8 cellular contexts compared by ENCODE assay signal in the genomic region with DNA sequence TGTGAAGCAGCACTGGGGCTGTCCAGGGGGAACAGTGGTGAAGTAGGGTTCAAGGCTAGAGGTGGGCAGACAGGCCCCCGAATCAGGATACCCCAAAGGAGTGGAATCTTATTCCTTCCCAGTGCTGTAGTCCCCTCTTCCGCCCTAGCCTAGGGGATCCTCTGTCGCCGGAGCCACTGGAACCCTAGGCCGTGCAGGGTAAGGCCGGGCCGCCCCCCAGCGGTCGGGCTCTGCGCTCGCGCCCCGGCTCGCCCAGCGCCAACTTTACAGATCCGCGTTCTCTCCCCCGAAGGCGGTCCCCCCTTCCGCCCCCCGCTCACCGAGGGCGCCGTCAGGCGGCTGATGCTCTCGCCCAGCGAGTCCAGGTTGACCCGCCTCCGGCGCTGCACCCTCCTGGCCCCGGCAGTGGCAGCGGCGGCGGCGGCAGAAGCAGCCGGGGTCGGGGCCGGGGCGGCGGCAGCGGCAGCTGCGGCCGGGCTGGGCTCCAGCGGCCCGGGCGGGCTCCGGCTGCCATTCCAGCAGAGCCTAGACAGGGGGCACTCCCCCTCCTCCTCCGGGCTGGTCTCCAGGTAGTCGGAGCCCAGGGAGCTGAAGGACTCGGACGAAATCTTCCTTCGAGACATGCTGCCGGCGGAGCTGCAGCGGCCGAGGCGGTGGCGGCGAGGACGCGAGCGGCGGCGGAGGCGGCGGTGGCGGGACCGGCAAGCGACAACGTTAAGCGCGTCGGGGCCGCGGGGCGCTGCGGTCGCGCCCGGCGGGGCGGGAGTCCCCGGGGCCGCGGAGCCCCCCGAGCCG. TPM values are rescaled to one million over a fixed set of nuclear protein-coding genes. Genes with fewer than 3 reads are reported as not detected.
DNase-seq lines count a peak whose midpoint lies in the region; ATAC-seq, FAIRE-seq and TF ChIP-seq lines count a peak whose summit lies in the region.

No MANE protein-coding gene starts in this region.

- DNase-seq in NCI-H1436 (lab: John Stamatoyannopoulos, UW) = peak; percentile 3
- no peak for DNase-seq in NCI-H1436 treated with DMSO at 0.1 percent for 48 hours (lab: John Stamatoyannopoulos, UW)
- DNase-seq in HL-60 (ENCODE audit: low read depth in 1 of 2, low spot score in 1 of 2) = peak in 1 of 2 experiments; percentile 46
- peak; percentile 80 for DNase-seq in SK-N-SH
- peak; percentile 22 to 23 for DNase-seq in erythroblast (lab: John Stamatoyannopoulos, UW)
- peak; percentile 31 for DNase-seq in midbrain (lab: John Stamatoyannopoulos, UW)
- DNase-seq in urothelium cell line (ENCODE audit: low spot score) = peak; percentile 79

- H2AFZ ChIP-seq in SK-N-SH (ENCODE audit: low read depth) = peak overlapping the region; percentile 70

- CTCF ChIA-PET in SK-N-SH (lab: Yijun Ruan, JAX) = interaction anchor here (0.9 to 1.7 kb wide), 7 partner anchors 10 to 861 kb away, joined by 3 to 4 read pairs (median 4); no protein-coding TSS in a partner anchor

- TF ChIP-seq CTCF in HL-60 (IDR thresholded peaks at IDR 0.05; ENCODE audit: insufficient read depth, low read length) (peak; percentile 19), SK-N-SH (IDR thresholded peaks at IDR 0.05) (peak; percentile 78)

- H3F3A ChIP-seq in SK-N-SH (replicated peaks; ENCODE audit: insufficient read depth) = peaks cover 21% of the 10 kb centered on the region

- peaks cover 15% of the 10 kb centered on the region for H3K27me3 ChIP-seq in HL-60 (ENCODE audit: insufficient read depth, poor library complexity, severe bottlenecking)
- no peaks in the 10 kb centered on the region for H3K27me3 ChIP-seq in SK-N-SH (ENCODE audit: insufficient read depth)

- no peak overlapping the region for H3K27ac ChIP-seq in HL-60 (replicated peaks)
- peak overlapping the region in 1 of 2 experiments; percentile 65; a peak in 2 of 4 replicates for H3K27ac ChIP-seq in SK-N-SH (ENCODE audit: low read depth in 2 of 2, low read length in 1 of 2)

- H3K4me1 ChIP-seq in SK-N-SH (ENCODE audit: control insufficient read depth in 1 of 2, insufficient read depth in 2 of 2, low read depth in 1 of 2, low read length in 1 of 2) = peaks cover 8 to 16% of the 10 kb centered on the region in 2 experiments; a peak in 2 of 4 replicates

- TF ChIP-seq RAD21 in SK-N-SH (IDR thresholded peaks at IDR 0.05; ENCODE audit: low read length) = peak; percentile 64

- WGBS in SK-N-SH (ENCODE audit: low lambda C conversion rate) = 3% methylated on average over 28 of the region's 87 CpGs

- POLR2A ChIA-PET in SK-N-SH (lab: Yijun Ruan, JAX) = no interaction called here

- TF ChIP-seq POLR2A in erythroblast (IDR thresholded peaks at IDR 0.05; ENCODE audit: low read length) = no peak

- ATAC-seq in GM21390 (IDR thresholded peaks at IDR 0.05; ENCODE audit: unreplicated experiment) = peak; percentile 83

- no peaks in the 10 kb centered on the region for H3K9me3 ChIP-seq in SK-N-SH

- no peaks in the 10 kb centered on the region for H4K20me1 ChIP-seq in SK-N-SH (ENCODE audit: insufficient read depth)

- H3K9ac ChIP-seq in SK-N-SH = peak overlapping the region; percentile 59; the same call in 1 of the 2 replicates

- peak in 1 of 2 experiments; percentile 21; a peak in 1 of 4 replicates for TF ChIP-seq EP300 in SK-N-SH (IDR thresholded peaks at IDR 0.05; ENCODE audit: borderline replicate concordance in 1 of 2, low read depth in 1 of 2, low read length in 1 of 2)

- H3K4me3 ChIP-seq in HL-60 (replicated peaks; ENCODE audit: insufficient read depth, low read length) (peak overlapping the region; percentile 43), SK-N-SH (ENCODE audit: low read depth in 2 of 2, low read length in 1 of 2) (peak overlapping the region; percentile 66 to 73; a peak in 3 of 4 replicates)

- FAIRE-seq in urothelium cell line (lab: Jason Lieb, UNC) = no peak

- H3K79me2 ChIP-seq in SK-N-SH (ENCODE audit: insufficient read depth) = no peaks in the 10 kb centered on the region

- peak overlapping the region; percentile 90 for H3K4me2 ChIP-seq in SK-N-SH

- H3K9me2 ChIP-seq in SK-N-SH = no peaks in the 10 kb centered on the region

- no peaks in the 10 kb centered on the region for H3K36me3 ChIP-seq in SK-N-SH (replicated peaks in 1 of 2; ENCODE audit: control insufficient read depth in 1 of 2, insufficient read depth in 2 of 2, low read length in 1 of 2)

TF ChIP-seq in SK-N-SH, 30 proteins besides CTCF, POLR2A, EP300 and RAD21 (continues in another document):
- TF ChIP-seq RXRA (IDR thresholded peaks at IDR 0.05; ENCODE audit: borderline replicate concordance, low read depth) = no peak
- peak; percentile 33; the same call in 1 of the 2 replicates for TF ChIP-seq TAF1 (IDR thresholded peaks at IDR 0.05; ENCODE audit: borderline replicate concordance, low read depth, low read length)
- no peak for TF ChIP-seq RCOR1 (IDR thresholded peaks at IDR 0.05; ENCODE audit: low read length)
- no peak for TF ChIP-seq JUND (IDR thresholded peaks at IDR 0.05)
- no peak for TF ChIP-seq FOSL2 (IDR thresholded peaks at IDR 0.05; ENCODE audit: borderline replicate concordance, low read depth)
- TF ChIP-seq, protein P1, sequence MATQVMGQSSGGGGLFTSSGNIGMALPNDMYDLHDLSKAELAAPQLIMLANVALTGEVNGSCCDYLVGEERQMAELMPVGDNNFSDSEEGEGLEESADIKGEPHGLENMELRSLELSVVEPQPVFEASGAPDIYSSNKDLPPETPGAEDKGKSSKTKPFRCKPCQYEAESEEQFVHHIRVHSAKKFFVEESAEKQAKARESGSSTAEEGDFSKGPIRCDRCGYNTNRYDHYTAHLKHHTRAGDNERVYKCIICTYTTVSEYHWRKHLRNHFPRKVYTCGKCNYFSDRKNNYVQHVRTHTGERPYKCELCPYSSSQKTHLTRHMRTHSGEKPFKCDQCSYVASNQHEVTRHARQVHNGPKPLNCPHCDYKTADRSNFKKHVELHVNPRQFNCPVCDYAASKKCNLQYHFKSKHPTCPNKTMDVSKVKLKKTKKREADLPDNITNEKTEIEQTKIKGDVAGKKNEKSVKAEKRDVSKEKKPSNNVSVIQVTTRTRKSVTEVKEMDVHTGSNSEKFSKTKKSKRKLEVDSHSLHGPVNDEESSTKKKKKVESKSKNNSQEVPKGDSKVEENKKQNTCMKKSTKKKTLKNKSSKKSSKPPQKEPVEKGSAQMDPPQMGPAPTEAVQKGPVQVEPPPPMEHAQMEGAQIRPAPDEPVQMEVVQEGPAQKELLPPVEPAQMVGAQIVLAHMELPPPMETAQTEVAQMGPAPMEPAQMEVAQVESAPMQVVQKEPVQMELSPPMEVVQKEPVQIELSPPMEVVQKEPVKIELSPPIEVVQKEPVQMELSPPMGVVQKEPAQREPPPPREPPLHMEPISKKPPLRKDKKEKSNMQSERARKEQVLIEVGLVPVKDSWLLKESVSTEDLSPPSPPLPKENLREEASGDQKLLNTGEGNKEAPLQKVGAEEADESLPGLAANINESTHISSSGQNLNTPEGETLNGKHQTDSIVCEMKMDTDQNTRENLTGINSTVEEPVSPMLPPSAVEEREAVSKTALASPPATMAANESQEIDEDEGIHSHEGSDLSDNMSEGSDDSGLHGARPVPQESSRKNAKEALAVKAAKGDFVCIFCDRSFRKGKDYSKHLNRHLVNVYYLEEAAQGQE (IDR thresholded peaks at IDR 0.05; ENCODE audit: low read depth, low read length) = no peak
- TF ChIP-seq, protein P2, sequence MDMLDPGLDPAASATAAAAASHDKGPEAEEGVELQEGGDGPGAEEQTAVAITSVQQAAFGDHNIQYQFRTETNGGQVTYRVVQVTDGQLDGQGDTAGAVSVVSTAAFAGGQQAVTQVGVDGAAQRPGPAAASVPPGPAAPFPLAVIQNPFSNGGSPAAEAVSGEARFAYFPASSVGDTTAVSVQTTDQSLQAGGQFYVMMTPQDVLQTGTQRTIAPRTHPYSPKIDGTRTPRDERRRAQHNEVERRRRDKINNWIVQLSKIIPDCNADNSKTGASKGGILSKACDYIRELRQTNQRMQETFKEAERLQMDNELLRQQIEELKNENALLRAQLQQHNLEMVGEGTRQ (IDR thresholded peaks at IDR 0.05; ENCODE audit: borderline replicate concordance, low read depth, low read length) = no peak
- TF ChIP-seq POLR2AphosphoS5 (IDR thresholded peaks at IDR 0.05; ENCODE audit: low read depth, low read length) = no peak
- TF ChIP-seq NFIC (IDR thresholded peaks at IDR 0.05; ENCODE audit: borderline replicate concordance) = no peak
- TF ChIP-seq SIN3A (IDR thresholded peaks at IDR 0.05; ENCODE audit: borderline replicate concordance, low read depth, low read length) = peak; percentile 20; the same call in 1 of the 2 replicates
- TF ChIP-seq ELF1 (IDR thresholded peaks at IDR 0.05) = peak; percentile 6; the same call in 1 of the 2 replicates
- no peak for TF ChIP-seq FOXJ3 (CRISPR knock-in tag; IDR thresholded peaks at IDR 0.05)
- TF ChIP-seq, protein P3, sequence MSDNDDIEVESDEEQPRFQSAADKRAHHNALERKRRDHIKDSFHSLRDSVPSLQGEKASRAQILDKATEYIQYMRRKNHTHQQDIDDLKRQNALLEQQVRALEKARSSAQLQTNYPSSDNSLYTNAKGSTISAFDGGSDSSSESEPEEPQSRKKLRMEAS (IDR thresholded peaks at IDR 0.05; ENCODE audit: low read depth) = no peak; the same call in 1 of the 2 replicates
- TF ChIP-seq EZH2phosphoT487 (IDR thresholded peaks at IDR 0.05; ENCODE audit: borderline replicate concordance, low read depth) = no peak
- TF ChIP-seq SMC3 (IDR thresholded peaks at IDR 0.05; ENCODE audit: low read depth, low read length) = peak; percentile 61
- TF ChIP-seq, protein P4, sequence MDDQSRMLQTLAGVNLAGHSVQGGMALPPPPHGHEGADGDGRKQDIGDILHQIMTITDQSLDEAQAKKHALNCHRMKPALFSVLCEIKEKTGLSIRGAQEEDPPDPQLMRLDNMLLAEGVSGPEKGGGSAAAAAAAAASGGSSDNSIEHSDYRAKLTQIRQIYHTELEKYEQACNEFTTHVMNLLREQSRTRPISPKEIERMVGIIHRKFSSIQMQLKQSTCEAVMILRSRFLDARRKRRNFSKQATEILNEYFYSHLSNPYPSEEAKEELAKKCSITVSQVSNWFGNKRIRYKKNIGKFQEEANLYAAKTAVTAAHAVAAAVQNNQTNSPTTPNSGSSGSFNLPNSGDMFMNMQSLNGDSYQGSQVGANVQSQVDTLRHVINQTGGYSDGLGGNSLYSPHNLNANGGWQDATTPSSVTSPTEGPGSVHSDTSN (IDR thresholded peaks at IDR 0.05) = no peak
- TF ChIP-seq, protein P5, sequence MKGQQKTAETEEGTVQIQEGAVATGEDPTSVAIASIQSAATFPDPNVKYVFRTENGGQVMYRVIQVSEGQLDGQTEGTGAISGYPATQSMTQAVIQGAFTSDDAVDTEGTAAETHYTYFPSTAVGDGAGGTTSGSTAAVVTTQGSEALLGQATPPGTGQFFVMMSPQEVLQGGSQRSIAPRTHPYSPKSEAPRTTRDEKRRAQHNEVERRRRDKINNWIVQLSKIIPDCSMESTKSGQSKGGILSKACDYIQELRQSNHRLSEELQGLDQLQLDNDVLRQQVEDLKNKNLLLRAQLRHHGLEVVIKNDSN (IDR thresholded peaks at IDR 0.05; ENCODE audit: borderline replicate concordance, low read depth) = no peak

RNA-seq across cellular contexts. Expression of a gene that starts 0.6 kb away (rescaled TPM):
- polyA plus RNA-seq in SK-N-SH (2012; rRNA removed) = 0.26 and 0.44 TPM in 2 replicates
- 0.58 and 0.71 TPM in 2 replicates for polyA plus RNA-seq in SK-N-SH (2012; cell fraction: cytosol; rRNA removed)
- polyA plus RNA-seq in SK-N-SH (2012; cell fraction: nucleus; rRNA removed) = 0.32 and 0.95 TPM in 2 replicates
